In genomic region chr20:23232679-23233308, GRCh38 we compare ENCODE assay signal across 1 cellular context.
TF ChIP-seq lines count a peak whose summit lies in the region.

No MANE protein-coding gene starts in this region.

TF ChIP-seq in HepG2, 621 proteins besides CTCF, POLR2A, EP300 and RAD21 (continued from another document and continues in another):
- no peak for TF ChIP-seq ZNF512 (CRISPR knock-in tag; IDR thresholded peaks at IDR 0.05)
- TF ChIP-seq ZNF17 (CRISPR knock-in tag; IDR thresholded peaks at IDR 0.05) = no peak
- TF ChIP-seq HIVEP1 (CRISPR knock-in tag; IDR thresholded peaks at IDR 0.05) = no peak
- no peak for TF ChIP-seq ZSCAN25 (CRISPR knock-in tag; IDR thresholded peaks at IDR 0.05)
- no peak for TF ChIP-seq ATAD3A (CRISPR knock-in tag; IDR thresholded peaks at IDR 0.05)
- peak; percentile 92 for TF ChIP-seq ISL2 (CRISPR knock-in tag; IDR thresholded peaks at IDR 0.05)
- TF ChIP-seq ZNF576 (CRISPR knock-in tag; IDR thresholded peaks at IDR 0.05) = no peak
- TF ChIP-seq SRSF1 (optimal IDR thresholded peaks at IDR 0.05; ENCODE audit: low read depth, low read length) = no peak
- TF ChIP-seq ZBTB21 (CRISPR knock-in tag; IDR thresholded peaks at IDR 0.05) = no peak
- TF ChIP-seq FOXA3 (CRISPR knock-in tag; IDR thresholded peaks at IDR 0.05) = no peak; the same call in 1 of the 2 replicates
- TF ChIP-seq RARG (CRISPR knock-in tag; IDR thresholded peaks at IDR 0.05; ENCODE audit: low read depth) = no peak
- 0 out of 2 replicates have a peak, but pooled peaks have one; percentile 16 for TF ChIP-seq RXRB (CRISPR knock-in tag; IDR thresholded peaks at IDR 0.05; ENCODE audit: borderline replicate concordance)
- TF ChIP-seq ZFP36L1 (CRISPR knock-in tag; IDR thresholded peaks at IDR 0.05) = no peak
- TF ChIP-seq ZNF614 (CRISPR knock-in tag; IDR thresholded peaks at IDR 0.05; ENCODE audit: borderline replicate concordance) = no peak
- peak; percentile 64 for TF ChIP-seq MYC (CRISPR knock-in tag; IDR thresholded peaks at IDR 0.05; ENCODE audit: borderline replicate concordance)
- no peak for TF ChIP-seq ZNF224 (CRISPR knock-in tag; IDR thresholded peaks at IDR 0.05)
- TF ChIP-seq HNF4G (IDR thresholded peaks at IDR 0.05; ENCODE audit: borderline replicate concordance, low read depth, low read length) = 0 out of 2 replicates have a peak, but pooled peaks have one; percentile 7
- TF ChIP-seq HNF4G (CRISPR knock-in tag; IDR thresholded peaks at IDR 0.05; ENCODE audit: borderline replicate concordance, low read depth) = no peak
- TF ChIP-seq MTF2 (CRISPR knock-in tag; IDR thresholded peaks at IDR 0.05; ENCODE audit: borderline replicate concordance) = no peak
- TF ChIP-seq ZNF607 (CRISPR knock-in tag; IDR thresholded peaks at IDR 0.05; ENCODE audit: borderline replicate concordance) = no peak
- no peak for TF ChIP-seq ZNF274 (CRISPR knock-in tag; IDR thresholded peaks at IDR 0.05)
- TF ChIP-seq RFX1 (IDR thresholded peaks at IDR 0.05) = no peak
- no peak for TF ChIP-seq THYN1 (CRISPR knock-in tag; IDR thresholded peaks at IDR 0.05; ENCODE audit: borderline replicate concordance, low read depth)
- TF ChIP-seq ZNF772 (CRISPR knock-in tag; IDR thresholded peaks at IDR 0.05) = no peak
- TF ChIP-seq ZNF337 (CRISPR knock-in tag; IDR thresholded peaks at IDR 0.05; ENCODE audit: borderline replicate concordance, low read depth) = no peak
- peak; percentile 54; the same call in 1 of the 2 replicates for TF ChIP-seq ZNF788 (CRISPR knock-in tag; IDR thresholded peaks at IDR 0.05; ENCODE audit: borderline replicate concordance)
- TF ChIP-seq, protein P1, sequence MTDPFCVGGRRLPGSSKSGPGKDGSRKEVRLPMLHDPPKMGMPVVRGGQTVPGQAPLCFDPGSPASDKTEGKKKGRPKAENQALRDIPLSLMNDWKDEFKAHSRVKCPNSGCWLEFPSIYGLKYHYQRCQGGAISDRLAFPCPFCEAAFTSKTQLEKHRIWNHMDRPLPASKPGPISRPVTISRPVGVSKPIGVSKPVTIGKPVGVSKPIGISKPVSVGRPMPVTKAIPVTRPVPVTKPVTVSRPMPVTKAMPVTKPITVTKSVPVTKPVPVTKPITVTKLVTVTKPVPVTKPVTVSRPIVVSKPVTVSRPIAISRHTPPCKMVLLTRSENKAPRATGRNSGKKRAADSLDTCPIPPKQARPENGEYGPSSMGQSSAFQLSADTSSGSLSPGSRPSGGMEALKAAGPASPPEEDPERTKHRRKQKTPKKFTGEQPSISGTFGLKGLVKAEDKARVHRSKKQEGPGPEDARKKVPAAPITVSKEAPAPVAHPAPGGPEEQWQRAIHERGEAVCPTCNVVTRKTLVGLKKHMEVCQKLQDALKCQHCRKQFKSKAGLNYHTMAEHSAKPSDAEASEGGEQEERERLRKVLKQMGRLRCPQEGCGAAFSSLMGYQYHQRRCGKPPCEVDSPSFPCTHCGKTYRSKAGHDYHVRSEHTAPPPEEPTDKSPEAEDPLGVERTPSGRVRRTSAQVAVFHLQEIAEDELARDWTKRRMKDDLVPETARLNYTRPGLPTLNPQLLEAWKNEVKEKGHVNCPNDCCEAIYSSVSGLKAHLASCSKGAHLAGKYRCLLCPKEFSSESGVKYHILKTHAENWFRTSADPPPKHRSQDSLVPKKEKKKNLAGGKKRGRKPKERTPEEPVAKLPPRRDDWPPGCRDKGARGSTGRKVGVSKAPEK (CRISPR knock-in tag; IDR thresholded peaks at IDR 0.05; ENCODE audit: borderline replicate concordance) = peak; percentile 86; the same call in 1 of the 2 replicates
- no peak for TF ChIP-seq MTF1 (CRISPR knock-in tag; IDR thresholded peaks at IDR 0.05)
- TF ChIP-seq EEA1 (CRISPR knock-in tag; IDR thresholded peaks at IDR 0.05; ENCODE audit: borderline replicate concordance) = no peak
- TF ChIP-seq ZNF451 (CRISPR knock-in tag; IDR thresholded peaks at IDR 0.05) = no peak
- TF ChIP-seq ZNF629 (CRISPR knock-in tag; conservative IDR thresholded peaks at IDR 0.05) = 0 out of 2 replicates have a peak, but pooled peaks have one; percentile 4
- no peak for TF ChIP-seq ZNF562 (CRISPR knock-in tag; IDR thresholded peaks at IDR 0.05; ENCODE audit: borderline replicate concordance)
- TF ChIP-seq ZNF292 (CRISPR knock-in tag; IDR thresholded peaks at IDR 0.05; ENCODE audit: borderline replicate concordance, low read depth) = peak; percentile 46; the same call in 1 of the 2 replicates
- TF ChIP-seq ISX (CRISPR knock-in tag; conservative IDR thresholded peaks at IDR 0.05) = no peak
- TF ChIP-seq ZNF687 (CRISPR knock-in tag; IDR thresholded peaks at IDR 0.05) = peak; percentile 58
- peak; percentile 32; the same call in 1 of the 2 replicates for TF ChIP-seq TFAP4 (IDR thresholded peaks at IDR 0.05; ENCODE audit: borderline replicate concordance, low read depth)
- peak; percentile 49 for TF ChIP-seq PAXIP1 (CRISPR knock-in tag; conservative IDR thresholded peaks at IDR 0.05)
- TF ChIP-seq ZNF83 (CRISPR knock-in tag; IDR thresholded peaks at IDR 0.05; ENCODE audit: borderline replicate concordance) = no peak
- peak; percentile 78 for TF ChIP-seq ARID3A (IDR thresholded peaks at IDR 0.05; ENCODE audit: low read depth, low read length)
- no peak for TF ChIP-seq SKIL (CRISPR knock-in tag; IDR thresholded peaks at IDR 0.05; ENCODE audit: borderline replicate concordance)
- TF ChIP-seq NONO (IDR thresholded peaks at IDR 0.05) = no peak
- no peak for TF ChIP-seq NONO (CRISPR knock-in tag; conservative IDR thresholded peaks at IDR 0.05)
- TF ChIP-seq SIX4 (CRISPR knock-in tag; IDR thresholded peaks at IDR 0.05) = no peak
- TF ChIP-seq TOPORS (CRISPR knock-in tag; IDR thresholded peaks at IDR 0.05) = no peak
- no peak for TF ChIP-seq MXD4 (CRISPR knock-in tag; IDR thresholded peaks at IDR 0.05)
- TF ChIP-seq ZNF777 (CRISPR knock-in tag; IDR thresholded peaks at IDR 0.05) = no peak
- no peak for TF ChIP-seq CHCHD3 (CRISPR knock-in tag; IDR thresholded peaks at IDR 0.05)
- TF ChIP-seq PPARG (CRISPR knock-in tag; conservative IDR thresholded peaks at IDR 0.05) = peak; percentile 62
- peak; percentile 21; the same call in 1 of the 2 replicates for TF ChIP-seq FOSL2 (CRISPR knock-in tag; IDR thresholded peaks at IDR 0.05)
- no peak for TF ChIP-seq SMYD3 (CRISPR knock-in tag; IDR thresholded peaks at IDR 0.05)
